In the genomic region with DNA sequence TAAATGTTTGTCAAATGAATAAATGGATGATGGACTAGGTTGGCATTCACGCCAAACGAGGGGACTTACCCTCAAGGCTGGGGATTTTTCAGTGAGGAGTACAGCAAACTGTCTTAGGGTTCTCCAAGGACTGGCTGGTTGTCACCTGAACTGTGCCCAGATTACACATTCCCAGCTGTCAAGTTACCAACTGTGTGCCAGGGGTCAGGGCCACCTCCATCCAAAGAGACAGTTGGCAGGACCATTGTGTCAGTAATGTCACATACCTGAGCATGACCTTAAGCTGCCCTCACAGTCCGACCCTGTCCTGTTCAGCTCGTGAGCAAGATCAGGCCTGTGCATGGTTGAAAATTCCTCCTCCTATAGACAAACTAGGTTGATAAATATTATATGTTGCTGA, we compare ENCODE assay signal across 28 cellular contexts.
"Had no signal": no experiment of that assay in that cellular context is flagged by ENCODE, and none has a peak within 500 bp of the region (broad histone marks: within the 10 kb centered on the region; RNA-seq: fewer than 3 reads in every experiment).

No MANE protein-coding gene starts in this region.

- DNase-seq: dermis blood vessel endothelial cell; effector memory CD4-positive, alpha-beta T cell; foreskin keratinocyte; glutamatergic neuron; heart right ventricle; hippocampal formation; immature natural killer cell; islet precursor cell; kidney glomerular epithelial cell; left colon; lower lobe of right lung; natural killer cell; occipital lobe; ovary; posterior cingulate gyrus; retina; stimulated activated CD4-positive, alpha-beta T cell treated with anti-CD3 and anti-CD28 coated beads, Interleukin-2, amount 100 ng/mL, for 24 hours; stimulated activated CD4-positive, alpha-beta T cell treated with anti-CD3 and anti-CD28 coated beads, Interleukin-4, amount 100 ng/mL, for 24 hours; stimulated activated naive CD4-positive, alpha-beta T cell treated with Interleukin-2 at 50 U/mL for 16 hours; stomach; tibial artery; upper lobe of left lung had no signal

- FAIRE-seq: endothelial cell of umbilical vein, urothelium cell line had no signal

- H3K27ac ChIP-seq: esophagus muscularis mucosa, foreskin keratinocyte, lower lobe of right lung, ovary, stomach, tibial artery, upper lobe of left lung had no signal

- H3K4me3 ChIP-seq: coronary artery, esophagus muscularis mucosa, heart right ventricle, lower lobe of right lung, ovary, stomach, tibial artery, upper lobe of left lung had no signal

- H3K36me3 ChIP-seq: esophagus muscularis mucosa, heart right ventricle, lower lobe of right lung, ovary, stomach, tibial artery, upper lobe of left lung had no signal

- H3K9me3 ChIP-seq: esophagus muscularis mucosa, heart right ventricle, lower lobe of right lung, ovary, stomach, tibial artery, upper lobe of left lung had no signal

- ATAC-seq: foreskin keratinocyte; left colon; lower lobe of right lung; natural killer cell; sciatic nerve; stimulated activated effector memory CD8-positive, alpha-beta T cell treated with anti-CD3 and anti-CD28 coated beads, Interleukin-12 subunit alpha, Interleukin-12 subunit beta, amount 100 ng/mL, for 72 hours had no signal

- H3K4me1 ChIP-seq: esophagus muscularis mucosa, foreskin keratinocyte, lower lobe of right lung, stomach, upper lobe of left lung had no signal

- H3K27me3 ChIP-seq: esophagus muscularis mucosa, foreskin keratinocyte, ovary, tibial artery, upper lobe of left lung had no signal
